19 cellular contexts compared by ENCODE assay signal in genomic region chr5:134171972-134172371, GRCh38. TPM values are rescaled to one million over a fixed set of nuclear protein-coding genes. Genes with fewer than 3 reads are reported as not detected.
DNase-seq lines count a peak whose midpoint lies in the region; ATAC-seq and TF ChIP-seq lines count a peak whose summit lies in the region.
"Had no signal": no experiment of that assay in that cellular context is flagged by ENCODE, and none has a peak within 500 bp of the region (broad histone marks: within the 10 kb centered on the region; RNA-seq: fewer than 3 reads in every experiment).

No MANE protein-coding gene starts in this region.

- POLR2A ChIA-PET in activated CD4-positive, alpha-beta memory T cell treated with anti-CD3 and anti-CD28 coated beads for 36 hours (lab: Charles Lee): interaction anchor here (0.6 kb wide), 1 partner anchor 12 kb away, joined by 3 read pairs; no protein-coding TSS in a partner anchor
- POLR2A ChIA-PET in activated CD4-positive, alpha-beta memory T cell treated with anti-CD3 and anti-CD28 coated beads, Interleukin-2, amount 10 ng/mL, durations not matched to agents 7 days and 5 days (lab: Charles Lee): no interaction called here

- no peak for DNase-seq in activated CD4-positive, alpha-beta memory T cell treated with anti-CD3 and anti-CD28 coated beads for 36 hours
- no peak for DNase-seq in activated CD4-positive, alpha-beta memory T cell treated with anti-CD3 and anti-CD28 coated beads, Interleukin-2, amount 10 ng/mL, durations not matched to agents 7 days and 5 days
- DNase-seq in LNCaP clone FGC (ENCODE audit: low read depth) (peak; percentile 49), endothelial cell (ENCODE audit: low spot score) (no peak), gastrocnemius medialis (no peak), upper lobe of left lung (no peak), NCI-H1105 treated with DMSO at 0.1 percent for 48 hours (lab: John Stamatoyannopoulos, UW) (no peak)
- DNase-seq: activated CD4-positive, CD25-positive, alpha-beta regulatory T cell treated with anti-CD3 and anti-CD28 coated beads, Interleukin-2, amount 50 U/mL, for 72 hours; effector memory CD8-positive, alpha-beta T cell; HFFc6; left ventricle myocardium superior; NCI-H146; NCI-H2171; NCI-H69 had no signal

- H3K27ac Mint-ChIP-seq in activated CD4-positive, alpha-beta memory T cell treated with anti-CD3 and anti-CD28 coated beads for 36 hours: peak overlapping the region; percentile 35
- no peak overlapping the region for H3K27ac Mint-ChIP-seq in activated CD4-positive, alpha-beta memory T cell treated with anti-CD3 and anti-CD28 coated beads, Interleukin-2, amount 10 ng/mL, durations not matched to agents 7 days and 5 days
- no peak overlapping the region for H3K27ac Mint-ChIP-seq in endothelial cell (ENCODE audit: unreplicated experiment)

- no peak for ATAC-seq in gastrocnemius medialis
- no peak for ATAC-seq in upper lobe of left lung (ENCODE audit: low FRiP score in 2 of 2)
- no peak for ATAC-seq in GM19035 (IDR thresholded peaks at IDR 0.05; ENCODE audit: unreplicated experiment)
- ATAC-seq: A549; effector memory CD8-positive, alpha-beta T cell; left ventricle myocardium superior had no signal

- H3K4me1 Mint-ChIP-seq in activated CD4-positive, alpha-beta memory T cell treated with anti-CD3 and anti-CD28 coated beads for 36 hours (ENCODE audit: low read depth): peaks cover 50% of the 10 kb centered on the region
- peaks cover 31% of the 10 kb centered on the region for H3K4me1 Mint-ChIP-seq in activated CD4-positive, alpha-beta memory T cell treated with anti-CD3 and anti-CD28 coated beads, Interleukin-2, amount 10 ng/mL, durations not matched to agents 7 days and 5 days
- H3K4me1 Mint-ChIP-seq in endothelial cell (ENCODE audit: unreplicated experiment): peaks cover 8% of the 10 kb centered on the region

- H3K9me3 ChIP-seq in gastrocnemius medialis: no peaks in the 10 kb centered on the region
- H3K9me3 ChIP-seq in upper lobe of left lung: no peaks in the 10 kb centered on the region
- H3K9me3 ChIP-seq: A549, BLaER1, neutrophil, vagina had no signal

- CTCF ChIA-PET in activated CD4-positive, alpha-beta memory T cell treated with anti-CD3 and anti-CD28 coated beads for 36 hours (lab: Charles Lee): interaction anchor here (2.1 to 5.8 kb wide), 2 partner anchors 32 to 132 kb away, joined by 7 to 27 read pairs; no protein-coding TSS in a partner anchor
- CTCF ChIA-PET in activated CD4-positive, alpha-beta memory T cell treated with anti-CD3 and anti-CD28 coated beads, Interleukin-2, amount 10 ng/mL, durations not matched to agents 7 days and 5 days (lab: Charles Lee): no interaction called here

- intact Hi-C loops in activated CD4-positive, alpha-beta memory T cell treated with anti-CD3 and anti-CD28 coated beads for 36 hours (cut with micrococcal nuclease): loop anchor here (10.0 kb wide), 1 partner anchor 353 kb away; the partner anchor contains the start of gene JADE2
- intact Hi-C loops in gastrocnemius medialis (cut with DNase I; ENCODE audit: low total_unique reads): no loop called here

- peaks cover 46% of the 10 kb centered on the region for H3K36me3 Mint-ChIP-seq in activated CD4-positive, alpha-beta memory T cell treated with anti-CD3 and anti-CD28 coated beads for 36 hours
- H3K36me3 Mint-ChIP-seq in activated CD4-positive, alpha-beta memory T cell treated with anti-CD3 and anti-CD28 coated beads, Interleukin-2, amount 10 ng/mL, durations not matched to agents 7 days and 5 days (ENCODE audit: low read depth): peaks cover 56% of the 10 kb centered on the region
- peaks cover 35% of the 10 kb centered on the region for H3K36me3 Mint-ChIP-seq in endothelial cell (ENCODE audit: low read depth, unreplicated experiment)

- in situ Hi-C loops in gastrocnemius medialis (cut with MboI; ENCODE audit: low sequenced_read_pairs in 4 of 4): no loop called here

- H3K4me1 ChIP-seq in gastrocnemius medialis (peaks cover 72 to 76% of the 10 kb centered on the region in 2 donors), upper lobe of left lung (peaks cover 19 to 33% (median 29%) of the 10 kb centered on the region in 4 donors)

- H3K27me3 ChIP-seq in gastrocnemius medialis (no peaks in the 10 kb centered on the region), upper lobe of left lung (no peaks in the 10 kb centered on the region)
- H3K27me3 ChIP-seq: BLaER1, neutrophil, vagina had no signal

- 90 to 93% methylated on average over 4 of the region's 4 CpGs for WGBS in upper lobe of left lung, 2 donors

- H3K27ac ChIP-seq in gastrocnemius medialis (peak overlapping the region; percentile 53 to 99 (median 76)), upper lobe of left lung (no peak overlapping the region)
- H3K27ac ChIP-seq: A549, BLaER1, neutrophil, vagina had no signal

- peak; percentile 36 for TF ChIP-seq CTCF in LNCaP clone FGC (IDR thresholded peaks at IDR 0.05; ENCODE audit: control insufficient read depth, extremely low read depth, insufficient read depth)
- no peak for TF ChIP-seq CTCF in endothelial cell (IDR thresholded peaks at IDR 0.05; ENCODE audit: unreplicated experiment)
- TF ChIP-seq CTCF in gastrocnemius medialis (IDR thresholded peaks at IDR 0.05 in 4 of 5, conservative IDR thresholded peaks at IDR 0.05 in 1 of 5): no peak
- TF ChIP-seq CTCF in upper lobe of left lung (IDR thresholded peaks at IDR 0.05): no peak

- no peaks in the 10 kb centered on the region for H3K9me3 Mint-ChIP-seq in activated CD4-positive, alpha-beta memory T cell treated with anti-CD3 and anti-CD28 coated beads for 36 hours
- no peaks in the 10 kb centered on the region for H3K9me3 Mint-ChIP-seq in activated CD4-positive, alpha-beta memory T cell treated with anti-CD3 and anti-CD28 coated beads, Interleukin-2, amount 10 ng/mL, durations not matched to agents 7 days and 5 days
- H3K9me3 Mint-ChIP-seq in endothelial cell (ENCODE audit: unreplicated experiment): no peaks in the 10 kb centered on the region
- H3K9me3 Mint-ChIP-seq: effector memory CD8-positive, alpha-beta T cell; HFFc6 had no signal

- no peak for TF ChIP-seq EP300 in upper lobe of left lung (IDR thresholded peaks at IDR 0.05)

- H3K4me3 ChIP-seq in LNCaP clone FGC (ENCODE audit: low read depth, low read length): no peak overlapping the region
- H3K4me3 ChIP-seq in gastrocnemius medialis: no peak overlapping the region
- no peak overlapping the region for H3K4me3 ChIP-seq in upper lobe of left lung
- H3K4me3 ChIP-seq: A549, BLaER1, vagina had no signal

- TF ChIP-seq POLR2A in gastrocnemius medialis (IDR thresholded peaks at IDR 0.05) (no peak), upper lobe of left lung (IDR thresholded peaks at IDR 0.05) (no peak)

- no peak overlapping the region for H3K4me3 Mint-ChIP-seq in activated CD4-positive, alpha-beta memory T cell treated with anti-CD3 and anti-CD28 coated beads for 36 hours
- no peak overlapping the region for H3K4me3 Mint-ChIP-seq in activated CD4-positive, alpha-beta memory T cell treated with anti-CD3 and anti-CD28 coated beads, Interleukin-2, amount 10 ng/mL, durations not matched to agents 7 days and 5 days
- peak overlapping the region; percentile 17 for H3K4me3 Mint-ChIP-seq in endothelial cell (ENCODE audit: unreplicated experiment)
- H3K4me3 Mint-ChIP-seq: HFFc6 had no signal

- no peaks in the 10 kb centered on the region for H3K27me3 Mint-ChIP-seq in activated CD4-positive, alpha-beta memory T cell treated with anti-CD3 and anti-CD28 coated beads for 36 hours
- H3K27me3 Mint-ChIP-seq in activated CD4-positive, alpha-beta memory T cell treated with anti-CD3 and anti-CD28 coated beads, Interleukin-2, amount 10 ng/mL, durations not matched to agents 7 days and 5 days: no peaks in the 10 kb centered on the region
- peaks cover 5% of the 10 kb centered on the region for H3K27me3 Mint-ChIP-seq in endothelial cell (ENCODE audit: unreplicated experiment)
- H3K27me3 Mint-ChIP-seq: effector memory CD8-positive, alpha-beta T cell had no signal

- peaks cover 0 to 43% of the 10 kb centered on the region in 2 donors for H3K36me3 ChIP-seq in gastrocnemius medialis
- H3K36me3 ChIP-seq in upper lobe of left lung: peaks cover 15 to 66% (median 42%) of the 10 kb centered on the region in 4 donors

RNA-seq across cellular contexts. Expression of gene SKP1, which starts 4.8 kb away (rescaled TPM):
- 100 to 1,000 TPM; 284 to 286 TPM for total RNA-seq in activated CD4-positive, alpha-beta memory T cell treated with anti-CD3 and anti-CD28 coated beads for 36 hours
- 100 to 1,000 TPM; 197 to 205 TPM for total RNA-seq in activated CD4-positive, alpha-beta memory T cell treated with anti-CD3 and anti-CD28 coated beads, Interleukin-2, amount 10 ng/mL, durations not matched to agents 7 days and 5 days
- total RNA-seq in endothelial cell (ENCODE audit: unreplicated experiment): 471 TPM
- total RNA-seq in gastrocnemius medialis: 100 to 1,000 TPM; 318 to 499 (median 476) TPM
- total RNA-seq in upper lobe of left lung: 100 to 1,000 TPM in 5 of 6 donors, 10 to 100 TPM in 1; 24.1 to 232 (median 162) TPM

RNA-seq across cellular contexts. Expression of gene PPP2CA, which starts 53.9 kb away (rescaled TPM):
- total RNA-seq in activated CD4-positive, alpha-beta memory T cell treated with anti-CD3 and anti-CD28 coated beads for 36 hours: 100 to 1,000 TPM; 144 to 164 TPM
- 100 to 1,000 TPM; 146 to 156 TPM for total RNA-seq in activated CD4-positive, alpha-beta memory T cell treated with anti-CD3 and anti-CD28 coated beads, Interleukin-2, amount 10 ng/mL, durations not matched to agents 7 days and 5 days
- total RNA-seq in endothelial cell (ENCODE audit: unreplicated experiment) (146 TPM), gastrocnemius medialis (100 to 1,000 TPM in 3 of 4 donors, 10 to 100 TPM in 1; 90.2 to 179 (median 155) TPM), upper lobe of left lung (100 to 1,000 TPM in 4 of 6 donors, 10 to 100 TPM in 2; 62.9 to 246 (median 118) TPM)

RNA-seq across cellular contexts. Expression of gene TCF7, which starts 57.5 kb away (rescaled TPM):
- 10 to 100 TPM; 59.3 to 65.6 TPM for total RNA-seq in activated CD4-positive, alpha-beta memory T cell treated with anti-CD3 and anti-CD28 coated beads for 36 hours
- 10 to 100 TPM; 19.2 to 21.9 TPM for total RNA-seq in activated CD4-positive, alpha-beta memory T cell treated with anti-CD3 and anti-CD28 coated beads, Interleukin-2, amount 10 ng/mL, durations not matched to agents 7 days and 5 days
- total RNA-seq in endothelial cell (ENCODE audit: unreplicated experiment) (9.5 TPM), gastrocnemius medialis (1 to 10 TPM in 1 of 4 donors, under 1 TPM in 3; 0.25 to 2.1 (median 0.66) TPM), upper lobe of left lung (1 to 10 TPM; 3.5 to 7.4 (median 5.8) TPM)

Comparison
In these comparisons a context has a peak if more than half of its experiments do, and no peak if none do; other contexts are left out.
1. H3K27ac ChIP-seq: peak in gastrocnemius medialis (4 of 4); none in upper lobe of left lung (0 of 4).